ENCODE assay signal across 9 cellular contexts in genomic region chr5:144467795-144468194, GRCh38.
DNase-seq lines count a peak whose midpoint lies in the region; ATAC-seq and TF ChIP-seq lines count a peak whose summit lies in the region.
"Had no signal": no experiment of that assay in that cellular context is flagged by ENCODE, and none has a peak within 500 bp of the region (broad histone marks: within the 10 kb centered on the region; RNA-seq: fewer than 3 reads in every experiment).

No MANE protein-coding gene starts in this region.

- H3K4me1 ChIP-seq in DND-41 (ENCODE audit: insufficient read depth, low read length), result no peaks in the 10 kb centered on the region
- H3K4me1 ChIP-seq in left lung, result no peaks in the 10 kb centered on the region
- H3K4me1 ChIP-seq in spleen, result no peaks in the 10 kb centered on the region

- H3K36me3 ChIP-seq in DND-41 (ENCODE audit: insufficient read depth, low read length) (no peaks in the 10 kb centered on the region), left lung (no peaks in the 10 kb centered on the region), spleen (no peaks in the 10 kb centered on the region)

- H3K9me3 ChIP-seq in DND-41 (ENCODE audit: insufficient read depth, low read length, severe bottlenecking) (no peaks in the 10 kb centered on the region), left lung (no peaks in the 10 kb centered on the region), spleen (no peaks in the 10 kb centered on the region)

- TF ChIP-seq CTCF in DND-41 (IDR thresholded peaks at IDR 0.05; ENCODE audit: borderline replicate concordance, extremely low read depth, low read length, poor library complexity, severe bottlenecking) (peak; percentile 64), left lung (IDR thresholded peaks at IDR 0.05) (peak in 1 of 2 donors; percentile 36), spleen (IDR thresholded peaks at IDR 0.05 in 8 of 11, conservative IDR thresholded peaks at IDR 0.05 in 3 of 11) (no peak)

- WGBS in spleen, 5 donors, result 40 to 43% (median 42%) methylated on average over 2 of the region's 2 CpGs

- no peak overlapping the region for H3K27ac ChIP-seq in DND-41 (ENCODE audit: low read length)
- H3K27ac ChIP-seq in left lung, result no peak overlapping the region
- H3K27ac ChIP-seq in spleen, result no peak overlapping the region

- intact Hi-C loops in left lung (cut with DNase I), result no loop called here
- intact Hi-C loops in spleen (cut with DNase I; ENCODE audit: low total_unique reads), result no loop called here

- no peak overlapping the region for H2AFZ ChIP-seq in DND-41 (ENCODE audit: low read depth, low read length)

- no peak for TF ChIP-seq POLR2A in spleen (IDR thresholded peaks at IDR 0.05)

- H3K4me3 ChIP-seq in DND-41 (ENCODE audit: low read depth in 1 of 2, low read length in 2 of 2) (no peak overlapping the region), left lung (no peak overlapping the region), spleen (no peak overlapping the region)
- H3K4me3 ChIP-seq: K562 had no signal

- H3K4me2 ChIP-seq in DND-41 (ENCODE audit: insufficient read depth, low read length), result no peak overlapping the region

- H3K27me3 ChIP-seq in DND-41 (ENCODE audit: insufficient read depth, low read length, poor library complexity), result peaks cover 5% of the 10 kb centered on the region
- no peaks in the 10 kb centered on the region for H3K27me3 ChIP-seq in left lung
- no peaks in the 10 kb centered on the region for H3K27me3 ChIP-seq in spleen (replicated peaks in 1 of 7)

- ATAC-seq in DND-41 (ENCODE audit: insufficient read depth, low read depth) (no peak), left lung (peak; percentile 83)
- ATAC-seq: K562 had no signal

- H4K20me1 ChIP-seq in DND-41 (ENCODE audit: insufficient read depth, low read length), result no peaks in the 10 kb centered on the region

- H3K9ac ChIP-seq in DND-41 (ENCODE audit: low read depth, low read length), result no peak overlapping the region

- no peaks in the 10 kb centered on the region for H3K79me2 ChIP-seq in DND-41 (ENCODE audit: insufficient read depth, low read length)

- DNase-seq in DND-41 (no peak), NCI-H1092 (lab: John Stamatoyannopoulos, UW) (peak; percentile 67), amniotic epithelial cell (ENCODE audit: low read depth) (peak; percentile 65), left lung (no peak), epidermal melanocyte (ENCODE audit: insufficient read length, low spot score) (no peak), ureter (ENCODE audit: low spot score) (no peak), spleen (no peak)
- no peak for DNase-seq in activated CD4-positive, CD25-positive, alpha-beta regulatory T cell treated with anti-CD3 and anti-CD28 coated beads, Interleukin-2, amount 50 U/mL, for 72 hours

Comparison
In these comparisons a context has a peak if more than half of its experiments do, and no peak if none do; other contexts are left out.
1. DNase-seq: peak in NCI-H1092 (single experiment) and amniotic epithelial cell (single experiment); none in DND-41 (single experiment), left lung (0 of 2), epidermal melanocyte (single experiment), ureter (single experiment), activated CD4-positive, CD25-positive, alpha-beta regulatory T cell treated with anti-CD3 and anti-CD28 coated beads, Interleukin-2, amount 50 U/mL, for 72 hours (single experiment) and spleen (single experiment).